Comparison of ENCODE assay signal across 8 cellular contexts in the genomic region with DNA sequence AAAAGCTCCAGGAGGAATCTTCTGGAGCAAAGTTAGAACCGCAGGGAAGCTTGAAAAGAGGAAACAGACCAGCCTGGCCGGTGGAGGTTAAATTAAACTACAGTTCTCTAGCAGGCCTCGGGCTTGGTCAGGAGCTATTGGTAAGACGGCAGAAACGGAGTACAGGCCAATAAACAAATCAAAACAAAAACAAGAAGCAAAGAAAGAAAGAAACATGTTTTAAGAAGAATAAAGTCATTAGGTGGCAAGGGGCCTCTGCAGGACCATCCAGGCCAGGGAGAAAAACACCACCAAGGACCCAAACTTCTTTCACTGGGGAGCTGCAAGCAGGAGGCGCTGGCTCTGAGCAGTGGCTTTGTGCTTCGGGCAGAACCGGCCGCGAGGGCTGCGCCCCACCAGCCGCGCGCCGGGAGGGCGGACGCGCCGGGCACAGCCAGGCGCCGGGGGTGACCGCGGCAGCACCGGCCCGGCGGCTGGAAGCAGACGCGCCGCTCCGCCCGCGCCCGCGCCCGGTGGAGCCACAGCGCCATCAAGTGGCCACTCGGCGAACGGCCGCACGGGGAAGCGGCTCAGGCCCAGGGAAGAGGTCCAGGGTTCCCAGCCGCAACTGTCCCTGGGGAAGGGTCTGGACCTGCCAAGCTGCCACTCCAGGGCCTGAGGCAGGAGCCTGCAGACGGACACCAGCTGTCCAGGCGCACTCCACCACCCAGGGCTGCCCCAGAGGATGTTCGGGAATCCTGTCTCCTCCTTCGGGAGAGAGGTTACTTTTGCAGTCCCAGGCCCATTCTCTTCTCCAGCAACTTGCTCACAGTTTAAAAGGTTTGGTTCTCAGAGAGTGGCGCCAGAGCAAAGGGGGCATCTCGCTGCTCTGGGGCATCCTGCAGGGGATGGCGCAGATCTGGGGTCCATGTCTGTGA.
DNase-seq lines count a peak whose midpoint lies in the region; ATAC-seq and TF ChIP-seq lines count a peak whose summit lies in the region.

No MANE protein-coding gene starts in this region.

- intact Hi-C loops in upper lobe of right lung (cut with DNase I): no loop called here

- TF ChIP-seq EP300 in gastroesophageal sphincter (IDR thresholded peaks at IDR 0.05): no peak

- H3K4me1 ChIP-seq in gastroesophageal sphincter: peaks cover 0 to 13% (median 0%) of the 10 kb centered on the region in 3 donors
- peaks cover 5% of the 10 kb centered on the region for H3K4me1 ChIP-seq in upper lobe of right lung

- ATAC-seq in GM21529 (IDR thresholded peaks at IDR 0.05; ENCODE audit: unreplicated experiment) (peak; percentile 90), gastroesophageal sphincter (peak; percentile 86), upper lobe of right lung (peak; percentile 98)

- TF ChIP-seq POLR2A in gastroesophageal sphincter (IDR thresholded peaks at IDR 0.05): peak in 1 of 2 donors; percentile 9

- POLR2A ChIA-PET in RWPE1 (lab: Yijun Ruan, JAX; ENCODE audit: low non-redundant PET): interaction anchor here (0.6 kb wide), 1 partner anchor 420 kb away, joined by 3 read pairs; a partner anchor contains a TSS

- peak overlapping the region in 1 of 2 donors; percentile 25 for H3K4me3 ChIP-seq in gastroesophageal sphincter
- H3K4me3 ChIP-seq in upper lobe of right lung: peak overlapping the region; percentile 26

- H3K9me3 ChIP-seq in gastroesophageal sphincter (peaks cover 0 to 5% (median 0%) of the 10 kb centered on the region in 3 donors), upper lobe of right lung (no peaks in the 10 kb centered on the region)

- WGBS in gastroesophageal sphincter (ENCODE audit: low coverage in 1 of 2), 2 donors: 33 to 49% methylated on average over 5 to 11 of the region's 50 CpGs

- DNase-seq in EH (ENCODE audit: low read depth): peak; percentile 80
- DNase-seq in HuH-7.5 (ENCODE audit: low spot score): peak; percentile 80
- peak; percentile 79 for DNase-seq in RWPE1 (ENCODE audit: low spot score)
- DNase-seq in activated naive CD4-positive, alpha-beta T cell (lab: John Stamatoyannopoulos, UW): peak in 3 of 4 experiments; percentile 15 to 21 (median 19)
- peak; percentile 63 for DNase-seq in occipital lobe (lab: John Stamatoyannopoulos, UW)
- peak; percentile 85 for DNase-seq in upper lobe of right lung

- TF ChIP-seq CTCF in RWPE1 (conservative IDR thresholded peaks at IDR 0.05; ENCODE audit: low read depth) (peak; percentile 99), gastroesophageal sphincter (IDR thresholded peaks at IDR 0.05) (peak; percentile 80 to 96 (median 92)), upper lobe of right lung (IDR thresholded peaks at IDR 0.05) (peak; percentile 83)

- H3K36me3 ChIP-seq in gastroesophageal sphincter (no peaks in the 10 kb centered on the region), upper lobe of right lung (no peaks in the 10 kb centered on the region)

- peaks cover 22% of the 10 kb centered on the region for H3K27me3 ChIP-seq in gastroesophageal sphincter
- H3K27me3 ChIP-seq in upper lobe of right lung: no peaks in the 10 kb centered on the region

- CTCF ChIA-PET in RWPE1 (lab: Yijun Ruan, JAX): interaction anchor here (0.5 to 2.4 kb wide), 11 partner anchors 26 to 1773 kb away, joined by 3 to 12 read pairs (median 4); no protein-coding TSS in a partner anchor

- H3K27ac ChIP-seq in RWPE1 (peak overlapping the region; percentile 69), gastroesophageal sphincter (no peak overlapping the region), upper lobe of right lung (no peak overlapping the region)

Comparison
In these comparisons a context has a peak if more than half of its experiments do, and no peak if none do; other contexts are left out.
1. DNase-seq: peak in every context shown above with its lines; median percentile 85 in upper lobe of right lung; 80 in EH; 80 in HuH-7.5; 79 in RWPE1; 63 in occipital lobe; 19 in activated naive CD4-positive, alpha-beta T cell.